Comparison of ENCODE assay signal across 8 cellular contexts in genomic region chr16:29900102-29900887, GRCh38. TPM values are rescaled to one million over a fixed set of nuclear protein-coding genes. Genes with fewer than 3 reads are reported as not detected.
A peak's percentile ranks its signal among the peaks of the same experiment; 100 is the strongest.
DNase-seq lines count a peak whose midpoint lies in the region; ATAC-seq and TF ChIP-seq lines count a peak whose summit lies in the region.

A gene with protein sequence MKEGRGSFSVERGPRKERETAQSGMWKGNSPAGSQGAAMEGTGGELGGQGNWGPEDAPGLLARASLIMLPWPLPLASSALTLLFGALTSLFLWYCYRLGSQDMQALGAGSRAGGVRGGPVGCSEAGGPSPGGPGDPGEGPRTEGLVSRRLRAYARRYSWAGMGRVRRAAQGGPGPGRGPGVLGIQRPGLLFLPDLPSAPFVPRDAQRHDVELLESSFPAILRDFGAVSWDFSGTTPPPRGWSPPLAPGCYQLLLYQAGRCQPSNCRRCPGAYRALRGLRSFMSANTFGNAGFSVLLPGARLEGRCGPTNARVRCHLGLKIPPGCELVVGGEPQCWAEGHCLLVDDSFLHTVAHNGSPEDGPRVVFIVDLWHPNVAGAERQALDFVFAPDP (plus strand): TSS chr16:29900488. CDS start chr16:29900972, 484 bp downstream.

- H3K4me2 ChIP-seq in SK-N-SH = peak within 1 kb of the TSS; percentile 100
- peak within 1 kb of the TSS; percentile 56 for H3K4me2 ChIP-seq in parathyroid adenoma (ENCODE audit: low read length)

- 1% methylated on average over 29 of the region's 67 CpGs for WGBS in SK-N-SH (ENCODE audit: low lambda C conversion rate)
- WGBS in adrenal gland, 4 donors = 0 to 1% (median 1%) methylated on average over 18 to 67 of the region's 67 CpGs
- 0 to 1% methylated on average over 57 to 67 of the region's 67 CpGs for WGBS in heart right ventricle, 2 donors
- 1 to 2% methylated on average over 18 to 40 of the region's 67 CpGs for WGBS in upper lobe of left lung, 2 donors

- H3K4me3 ChIP-seq in AG04450 (ENCODE audit: low read depth, low read length) (peak within 1 kb of the TSS; percentile 77), SK-N-SH (ENCODE audit: low read depth in 2 of 2, low read length in 1 of 2) (peak within 1 kb of the TSS; percentile 54 to 89), adrenal gland (peak within 1 kb of the TSS in 2 of 4 donors; percentile 67 to 79), heart right ventricle (peak within 1 kb of the TSS; percentile 33 to 76 (median 62)), parathyroid adenoma (ENCODE audit: low read depth, low read length) (peak within 1 kb of the TSS; percentile 22), upper lobe of left lung (peak within 1 kb of the TSS; percentile 64 to 77 (median 72))

- ATAC-seq in GM19035 (IDR thresholded peaks at IDR 0.05; ENCODE audit: unreplicated experiment) (peak; percentile 77), heart right ventricle (peak; percentile 79 to 90 (median 86)), upper lobe of left lung (ENCODE audit: low FRiP score in 2 of 2) (peak; percentile 78 to 93)

- POLR2A ChIA-PET in AG04450 (lab: Yijun Ruan, JAX) (interaction anchor here (0.5 to 1.6 kb wide), 13 partner anchors 26 to 934 kb away, joined by 3 to 5 read pairs (median 4); partner anchors contain the start of genes CDIPT, KCTD13, MVP and PAGR1), SK-N-SH (lab: Yijun Ruan, JAX) (interaction anchor here (0.7 to 3.2 kb wide), 11 partner anchors 11 to 132 kb away, joined by 3 to 12 read pairs (median 3); partner anchors contain the start of genes HIRIP3, KCTD13, KIF22 and PAGR1)

- DNase-seq in AG04450 (ENCODE audit: low read depth, low spot score) (peak; percentile 42), Kasumi-1 (lab: John Stamatoyannopoulos, UW) (peak; percentile 22 to 29), SK-N-SH (peak; percentile 92), adrenal gland (peak; percentile 75 to 89 (median 84)), heart right ventricle (peak in 1 of 2 donors; percentile 46), upper lobe of left lung (peak; percentile 67 to 96)

- intact Hi-C loops in adrenal gland (cut with DNase I) = no loop called here
- intact Hi-C loops in heart right ventricle (cut with DNase I) = no loop called here

- H3K9ac ChIP-seq in SK-N-SH = peak within 1 kb of the TSS; percentile 87
- peak within 1 kb of the TSS; percentile 39 for H3K9ac ChIP-seq in parathyroid adenoma

- H3F3A ChIP-seq in SK-N-SH (replicated peaks; ENCODE audit: insufficient read depth) = peaks cover 15% of the 10 kb centered on the region

- TF ChIP-seq RAD21 in SK-N-SH (IDR thresholded peaks at IDR 0.05; ENCODE audit: low read length) = no peak

- no peaks in the 10 kb centered on the region for H3K9me2 ChIP-seq in SK-N-SH

- peaks cover 39% of the 10 kb centered on the region for H3K79me2 ChIP-seq in SK-N-SH (ENCODE audit: insufficient read depth)
- H3K79me2 ChIP-seq in parathyroid adenoma = no peaks in the 10 kb centered on the region

- H3K36me3 ChIP-seq in SK-N-SH (replicated peaks in 1 of 2; ENCODE audit: control insufficient read depth in 1 of 2, insufficient read depth in 2 of 2, low read length in 1 of 2) (peaks cover 3 to 4% of the 10 kb centered on the region in 2 experiments), adrenal gland (replicated peaks in 1 of 2) (no peaks in the 10 kb centered on the region), heart right ventricle (no peaks in the 10 kb centered on the region), parathyroid adenoma (ENCODE audit: control insufficient read depth, insufficient read depth, low read length) (no peaks in the 10 kb centered on the region), upper lobe of left lung (no peaks in the 10 kb centered on the region)

- H3K4me1 ChIP-seq in SK-N-SH (ENCODE audit: control insufficient read depth in 1 of 2, insufficient read depth in 2 of 2, low read depth in 1 of 2, low read length in 1 of 2) (peaks cover 0 to 20% of the 10 kb centered on the region in 2 experiments; a peak in 1 of 4 replicates), adrenal gland (replicated peaks in 1 of 2) (peaks cover 10 to 14% of the 10 kb centered on the region in 2 donors), heart right ventricle (peaks cover 0 to 25% (median 13%) of the 10 kb centered on the region in 9 donors), parathyroid adenoma (peaks cover 11% of the 10 kb centered on the region), upper lobe of left lung (peaks cover 11 to 29% (median 20%) of the 10 kb centered on the region in 4 donors)

- H3K9me3 ChIP-seq in AG04450 (ENCODE audit: control insufficient read depth, insufficient read depth, low read length) (no peaks in the 10 kb centered on the region), SK-N-SH (no peaks in the 10 kb centered on the region), adrenal gland (replicated peaks in 1 of 3) (no peaks in the 10 kb centered on the region), heart right ventricle (no peaks in the 10 kb centered on the region), parathyroid adenoma (ENCODE audit: control insufficient read depth, low read length) (no peaks in the 10 kb centered on the region), upper lobe of left lung (no peaks in the 10 kb centered on the region)

- no peak for TF ChIP-seq EP300 in SK-N-SH (IDR thresholded peaks at IDR 0.05; ENCODE audit: borderline replicate concordance in 1 of 2, low read depth in 1 of 2, low read length in 1 of 2)
- TF ChIP-seq EP300 in upper lobe of left lung (IDR thresholded peaks at IDR 0.05) = no peak

- 0 out of 2 replicates have a peak, but pooled peaks cover 3% of the 10 kb centered on the region for H4K20me1 ChIP-seq in SK-N-SH (ENCODE audit: insufficient read depth)

- H2AFZ ChIP-seq in SK-N-SH (ENCODE audit: low read depth) (peak within 1 kb of the TSS; percentile 96), parathyroid adenoma (peak within 1 kb of the TSS; percentile 97)

- TF ChIP-seq POLR2A in adrenal gland (IDR thresholded peaks at IDR 0.05) = no peak
- no peak for TF ChIP-seq POLR2A in upper lobe of left lung (IDR thresholded peaks at IDR 0.05)

- H3K27me3 ChIP-seq in AG04450 (ENCODE audit: control insufficient read depth, insufficient read depth, low read length) = peaks cover 9% of the 10 kb centered on the region
- H3K27me3 ChIP-seq in SK-N-SH (ENCODE audit: insufficient read depth) = no peaks in the 10 kb centered on the region
- H3K27me3 ChIP-seq in adrenal gland = no peaks in the 10 kb centered on the region
- H3K27me3 ChIP-seq in heart right ventricle = peaks cover 6 to 64% (median 41%) of the 10 kb centered on the region in 7 donors
- H3K27me3 ChIP-seq in parathyroid adenoma (ENCODE audit: control insufficient read depth, insufficient read depth, low read length) = no peaks in the 10 kb centered on the region
- H3K27me3 ChIP-seq in upper lobe of left lung = peaks cover 0 to 15% (median 4%) of the 10 kb centered on the region in 4 donors

- TF ChIP-seq CTCF in AG04450 (IDR thresholded peaks at IDR 0.05; ENCODE audit: low read depth, low read length) = no peak
- no peak for TF ChIP-seq CTCF in SK-N-SH (IDR thresholded peaks at IDR 0.05)
- TF ChIP-seq CTCF in adrenal gland (IDR thresholded peaks at IDR 0.05) = no peak
- TF ChIP-seq CTCF in heart right ventricle (IDR thresholded peaks at IDR 0.05) = no peak
- no peak for TF ChIP-seq CTCF in parathyroid adenoma (IDR thresholded peaks at IDR 0.05)
- no peak for TF ChIP-seq CTCF in upper lobe of left lung (IDR thresholded peaks at IDR 0.05)

- CTCF ChIA-PET in AG04450 (lab: Charles Lee) (interaction anchor here (0.6 to 1.6 kb wide), 6 partner anchors 52 to 132 kb away, joined by 3 to 9 read pairs (median 4); partner anchors contain the start of gene KIF22), SK-N-SH (lab: Yijun Ruan, JAX) (interaction anchor here (0.9 to 3.3 kb wide), 17 partner anchors 9 to 132 kb away, joined by 3 to 14 read pairs (median 4); partner anchors contain the start of genes KCTD13, KIF22, PAGR1 and PRRT2)

- H3K27ac ChIP-seq in AG04450 (ENCODE audit: low read depth, low read length) = peak within 1 kb of the TSS; percentile 73
- peak within 1 kb of the TSS; percentile 90 to 94 for H3K27ac ChIP-seq in SK-N-SH (ENCODE audit: low read depth in 2 of 2, low read length in 1 of 2)
- peak within 1 kb of the TSS in 4 of 5 donors; percentile 21 to 78 (median 56) for H3K27ac ChIP-seq in adrenal gland
- peak within 1 kb of the TSS in 4 of 10 donors; percentile 2 to 37 (median 31) for H3K27ac ChIP-seq in heart right ventricle
- peak within 1 kb of the TSS; percentile 97 for H3K27ac ChIP-seq in parathyroid adenoma
- peak within 1 kb of the TSS in 1 of 4 donors; percentile 56 for H3K27ac ChIP-seq in upper lobe of left lung

TF ChIP-seq in SK-N-SH, 30 proteins besides CTCF, POLR2A, EP300 and RAD21 (continues in another document):
- no peak for TF ChIP-seq YY1 (IDR thresholded peaks at IDR 0.05; ENCODE audit: low read depth)
- no peak for TF ChIP-seq FOSL2 (IDR thresholded peaks at IDR 0.05; ENCODE audit: borderline replicate concordance, low read depth)
- no peak for TF ChIP-seq RCOR1 (IDR thresholded peaks at IDR 0.05; ENCODE audit: low read length)
- peak; percentile 91 for TF ChIP-seq MXI1 (IDR thresholded peaks at IDR 0.05; ENCODE audit: low read depth, low read length)
- TF ChIP-seq, protein P1, sequence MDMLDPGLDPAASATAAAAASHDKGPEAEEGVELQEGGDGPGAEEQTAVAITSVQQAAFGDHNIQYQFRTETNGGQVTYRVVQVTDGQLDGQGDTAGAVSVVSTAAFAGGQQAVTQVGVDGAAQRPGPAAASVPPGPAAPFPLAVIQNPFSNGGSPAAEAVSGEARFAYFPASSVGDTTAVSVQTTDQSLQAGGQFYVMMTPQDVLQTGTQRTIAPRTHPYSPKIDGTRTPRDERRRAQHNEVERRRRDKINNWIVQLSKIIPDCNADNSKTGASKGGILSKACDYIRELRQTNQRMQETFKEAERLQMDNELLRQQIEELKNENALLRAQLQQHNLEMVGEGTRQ (IDR thresholded peaks at IDR 0.05; ENCODE audit: borderline replicate concordance, low read depth, low read length) = no peak
- TF ChIP-seq TCF12 (IDR thresholded peaks at IDR 0.05) = peak; percentile 39; the same call in 1 of the 2 replicates

RNA-seq across cellular contexts. Expression of the gene that starts here (rescaled TPM):
- polyA plus RNA-seq in AG04450 (2011; rRNA removed) (3.5 and 4.6 TPM in 2 replicates), SK-N-SH (2012; rRNA removed) (29.0 and 35.1 TPM in 2 replicates), adrenal gland (10 to 100 TPM in 1 of 3 donors, 1 to 10 TPM in 2; 2.4 to 15.8 (median 7.2) TPM), heart right ventricle (under 1 TPM in 1 of 2 donors, not detected in 1; 0.28 TPM)
- polyA minus RNA-seq in AG04450 (2011; rRNA and poly(A)+ RNA removed) = 1.00 and 2.5 TPM in 2 replicates
- 20.0 and 24.9 TPM in 2 replicates for polyA plus RNA-seq in SK-N-SH (2012; cell fraction: cytosol; rRNA removed)
- 33.8 and 38.6 TPM in 2 replicates for polyA plus RNA-seq in SK-N-SH (2012; cell fraction: nucleus; rRNA removed)
- total RNA-seq in adrenal gland (1 to 10 TPM in 6 of 8 donors, under 1 TPM in 2; 0.34 to 9.3 (median 4.4) TPM), heart right ventricle (1 to 10 TPM in 1 of 10 donors, under 1 TPM in 5, not detected in 4; 0.20 to 1.1 (median 0.75) TPM), upper lobe of left lung (1 to 10 TPM in 4 of 6 donors, under 1 TPM in 1, not detected in 1; 0.78 to 4.2 (median 2.4) TPM)
